In the genomic region with DNA sequence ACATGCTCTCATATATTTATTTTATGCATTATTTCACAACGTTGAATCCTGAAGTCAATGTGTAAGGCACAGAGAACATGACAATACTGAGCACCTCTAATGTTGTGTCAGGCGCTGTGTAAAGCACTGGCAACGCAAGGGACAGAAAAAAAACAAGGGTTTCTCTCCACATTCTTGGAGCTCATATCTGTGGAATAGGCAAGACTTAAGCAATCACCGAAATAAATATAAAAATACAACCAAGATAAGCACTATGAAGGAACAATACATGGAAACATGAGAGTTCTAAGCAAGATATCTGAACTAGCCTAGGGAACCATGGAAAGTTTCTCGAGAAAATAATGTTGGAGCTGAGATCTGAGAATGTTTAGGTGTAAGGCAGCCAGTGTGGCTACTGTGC, we compare ENCODE assay signal across 1 cellular context.
TF ChIP-seq lines count a peak whose summit lies in the region.

No MANE protein-coding gene starts in this region.

TF ChIP-seq in IMR-90, 13 proteins besides CTCF, POLR2A, EP300 and RAD21:
- no peak for TF ChIP-seq RCOR1 (IDR thresholded peaks at IDR 0.05; ENCODE audit: insufficient replicate concordance, low read length)
- TF ChIP-seq, protein P1, sequence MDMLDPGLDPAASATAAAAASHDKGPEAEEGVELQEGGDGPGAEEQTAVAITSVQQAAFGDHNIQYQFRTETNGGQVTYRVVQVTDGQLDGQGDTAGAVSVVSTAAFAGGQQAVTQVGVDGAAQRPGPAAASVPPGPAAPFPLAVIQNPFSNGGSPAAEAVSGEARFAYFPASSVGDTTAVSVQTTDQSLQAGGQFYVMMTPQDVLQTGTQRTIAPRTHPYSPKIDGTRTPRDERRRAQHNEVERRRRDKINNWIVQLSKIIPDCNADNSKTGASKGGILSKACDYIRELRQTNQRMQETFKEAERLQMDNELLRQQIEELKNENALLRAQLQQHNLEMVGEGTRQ (IDR thresholded peaks at IDR 0.05; ENCODE audit: low read depth, low read length) = no peak
- no peak for TF ChIP-seq FOS (IDR thresholded peaks at IDR 0.05; ENCODE audit: low read depth, low read length)
- no peak for TF ChIP-seq MAFK (IDR thresholded peaks at IDR 0.05; ENCODE audit: low read depth, low read length)
